Comparison of ENCODE assay signal across 1 cellular context in genomic region chr10:68106656-68107055, GRCh38.
TF ChIP-seq lines count a peak whose summit lies in the region.

No MANE protein-coding gene starts in this region.

TF ChIP-seq in HCT116, 20 proteins besides CTCF, POLR2A, EP300 and RAD21 (continued from another document):
- TF ChIP-seq MAX (IDR thresholded peaks at IDR 0.05): 0 out of 2 replicates have a peak, but pooled peaks have one; percentile 22
